ENCODE assay signal across 1 cellular context in the genomic region with DNA sequence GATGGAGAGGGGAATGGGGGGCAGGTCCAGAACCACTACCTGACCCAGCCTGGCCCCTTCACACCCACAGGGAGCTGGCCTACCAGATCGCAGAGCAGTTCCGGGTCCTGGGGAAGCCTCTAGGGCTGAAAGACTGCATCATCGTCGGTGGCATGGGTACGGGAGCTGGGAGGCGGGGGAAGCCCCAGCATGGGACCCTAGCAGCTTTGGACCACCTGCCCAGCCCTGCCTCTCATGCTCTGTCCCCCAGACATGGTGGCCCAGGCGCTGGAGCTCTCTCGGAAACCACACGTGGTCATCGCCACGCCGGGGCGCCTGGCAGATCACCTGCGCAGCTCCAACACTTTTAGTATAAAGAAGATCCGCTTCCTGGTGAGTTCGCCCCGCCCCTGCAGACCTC.
TF ChIP-seq lines count a peak whose summit lies in the region.

No MANE protein-coding gene starts in this region.

TF ChIP-seq in WTC11, 78 proteins besides CTCF, POLR2A, EP300 and RAD21 (continued from another document):
- TF ChIP-seq, protein P1, sequence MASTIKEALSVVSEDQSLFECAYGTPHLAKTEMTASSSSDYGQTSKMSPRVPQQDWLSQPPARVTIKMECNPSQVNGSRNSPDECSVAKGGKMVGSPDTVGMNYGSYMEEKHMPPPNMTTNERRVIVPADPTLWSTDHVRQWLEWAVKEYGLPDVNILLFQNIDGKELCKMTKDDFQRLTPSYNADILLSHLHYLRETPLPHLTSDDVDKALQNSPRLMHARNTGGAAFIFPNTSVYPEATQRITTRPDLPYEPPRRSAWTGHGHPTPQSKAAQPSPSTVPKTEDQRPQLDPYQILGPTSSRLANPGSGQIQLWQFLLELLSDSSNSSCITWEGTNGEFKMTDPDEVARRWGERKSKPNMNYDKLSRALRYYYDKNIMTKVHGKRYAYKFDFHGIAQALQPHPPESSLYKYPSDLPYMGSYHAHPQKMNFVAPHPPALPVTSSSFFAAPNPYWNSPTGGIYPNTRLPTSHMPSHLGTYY (CRISPR knock-in tag; IDR thresholded peaks at IDR 0.05), result no peak
- TF ChIP-seq, protein P2, sequence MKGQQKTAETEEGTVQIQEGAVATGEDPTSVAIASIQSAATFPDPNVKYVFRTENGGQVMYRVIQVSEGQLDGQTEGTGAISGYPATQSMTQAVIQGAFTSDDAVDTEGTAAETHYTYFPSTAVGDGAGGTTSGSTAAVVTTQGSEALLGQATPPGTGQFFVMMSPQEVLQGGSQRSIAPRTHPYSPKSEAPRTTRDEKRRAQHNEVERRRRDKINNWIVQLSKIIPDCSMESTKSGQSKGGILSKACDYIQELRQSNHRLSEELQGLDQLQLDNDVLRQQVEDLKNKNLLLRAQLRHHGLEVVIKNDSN (CRISPR knock-in tag; IDR thresholded peaks at IDR 0.05), result no peak
- TF ChIP-seq, protein P3, sequence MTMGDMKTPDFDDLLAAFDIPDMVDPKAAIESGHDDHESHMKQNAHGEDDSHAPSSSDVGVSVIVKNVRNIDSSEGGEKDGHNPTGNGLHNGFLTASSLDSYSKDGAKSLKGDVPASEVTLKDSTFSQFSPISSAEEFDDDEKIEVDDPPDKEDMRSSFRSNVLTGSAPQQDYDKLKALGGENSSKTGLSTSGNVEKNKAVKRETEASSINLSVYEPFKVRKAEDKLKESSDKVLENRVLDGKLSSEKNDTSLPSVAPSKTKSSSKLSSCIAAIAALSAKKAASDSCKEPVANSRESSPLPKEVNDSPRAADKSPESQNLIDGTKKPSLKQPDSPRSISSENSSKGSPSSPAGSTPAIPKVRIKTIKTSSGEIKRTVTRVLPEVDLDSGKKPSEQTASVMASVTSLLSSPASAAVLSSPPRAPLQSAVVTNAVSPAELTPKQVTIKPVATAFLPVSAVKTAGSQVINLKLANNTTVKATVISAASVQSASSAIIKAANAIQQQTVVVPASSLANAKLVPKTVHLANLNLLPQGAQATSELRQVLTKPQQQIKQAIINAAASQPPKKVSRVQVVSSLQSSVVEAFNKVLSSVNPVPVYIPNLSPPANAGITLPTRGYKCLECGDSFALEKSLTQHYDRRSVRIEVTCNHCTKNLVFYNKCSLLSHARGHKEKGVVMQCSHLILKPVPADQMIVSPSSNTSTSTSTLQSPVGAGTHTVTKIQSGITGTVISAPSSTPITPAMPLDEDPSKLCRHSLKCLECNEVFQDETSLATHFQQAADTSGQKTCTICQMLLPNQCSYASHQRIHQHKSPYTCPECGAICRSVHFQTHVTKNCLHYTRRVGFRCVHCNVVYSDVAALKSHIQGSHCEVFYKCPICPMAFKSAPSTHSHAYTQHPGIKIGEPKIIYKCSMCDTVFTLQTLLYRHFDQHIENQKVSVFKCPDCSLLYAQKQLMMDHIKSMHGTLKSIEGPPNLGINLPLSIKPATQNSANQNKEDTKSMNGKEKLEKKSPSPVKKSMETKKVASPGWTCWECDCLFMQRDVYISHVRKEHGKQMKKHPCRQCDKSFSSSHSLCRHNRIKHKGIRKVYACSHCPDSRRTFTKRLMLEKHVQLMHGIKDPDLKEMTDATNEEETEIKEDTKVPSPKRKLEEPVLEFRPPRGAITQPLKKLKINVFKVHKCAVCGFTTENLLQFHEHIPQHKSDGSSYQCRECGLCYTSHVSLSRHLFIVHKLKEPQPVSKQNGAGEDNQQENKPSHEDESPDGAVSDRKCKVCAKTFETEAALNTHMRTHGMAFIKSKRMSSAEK (CRISPR knock-in tag; IDR thresholded peaks at IDR 0.05; ENCODE audit: borderline replicate concordance), result no peak
- TF ChIP-seq ZBTB21 (CRISPR knock-in tag; IDR thresholded peaks at IDR 0.05; ENCODE audit: borderline replicate concordance), result no peak
- TF ChIP-seq CREM (CRISPR knock-in tag; IDR thresholded peaks at IDR 0.05), result no peak
- no peak for TF ChIP-seq USF2 (CRISPR knock-in tag; IDR thresholded peaks at IDR 0.05)
- TF ChIP-seq ZNF671 (CRISPR knock-in tag; IDR thresholded peaks at IDR 0.05), result no peak
- TF ChIP-seq EMX1 (CRISPR knock-in tag; IDR thresholded peaks at IDR 0.05), result no peak
- TF ChIP-seq, protein P4, sequence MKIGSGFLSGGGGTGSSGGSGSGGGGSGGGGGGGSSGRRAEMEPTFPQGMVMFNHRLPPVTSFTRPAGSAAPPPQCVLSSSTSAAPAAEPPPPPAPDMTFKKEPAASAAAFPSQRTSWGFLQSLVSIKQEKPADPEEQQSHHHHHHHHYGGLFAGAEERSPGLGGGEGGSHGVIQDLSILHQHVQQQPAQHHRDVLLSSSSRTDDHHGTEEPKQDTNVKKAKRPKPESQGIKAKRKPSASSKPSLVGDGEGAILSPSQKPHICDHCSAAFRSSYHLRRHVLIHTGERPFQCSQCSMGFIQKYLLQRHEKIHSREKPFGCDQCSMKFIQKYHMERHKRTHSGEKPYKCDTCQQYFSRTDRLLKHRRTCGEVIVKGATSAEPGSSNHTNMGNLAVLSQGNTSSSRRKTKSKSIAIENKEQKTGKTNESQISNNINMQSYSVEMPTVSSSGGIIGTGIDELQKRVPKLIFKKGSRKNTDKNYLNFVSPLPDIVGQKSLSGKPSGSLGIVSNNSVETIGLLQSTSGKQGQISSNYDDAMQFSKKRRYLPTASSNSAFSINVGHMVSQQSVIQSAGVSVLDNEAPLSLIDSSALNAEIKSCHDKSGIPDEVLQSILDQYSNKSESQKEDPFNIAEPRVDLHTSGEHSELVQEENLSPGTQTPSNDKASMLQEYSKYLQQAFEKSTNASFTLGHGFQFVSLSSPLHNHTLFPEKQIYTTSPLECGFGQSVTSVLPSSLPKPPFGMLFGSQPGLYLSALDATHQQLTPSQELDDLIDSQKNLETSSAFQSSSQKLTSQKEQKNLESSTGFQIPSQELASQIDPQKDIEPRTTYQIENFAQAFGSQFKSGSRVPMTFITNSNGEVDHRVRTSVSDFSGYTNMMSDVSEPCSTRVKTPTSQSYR (CRISPR knock-in tag; IDR thresholded peaks at IDR 0.05), result no peak
- TF ChIP-seq, protein P5, sequence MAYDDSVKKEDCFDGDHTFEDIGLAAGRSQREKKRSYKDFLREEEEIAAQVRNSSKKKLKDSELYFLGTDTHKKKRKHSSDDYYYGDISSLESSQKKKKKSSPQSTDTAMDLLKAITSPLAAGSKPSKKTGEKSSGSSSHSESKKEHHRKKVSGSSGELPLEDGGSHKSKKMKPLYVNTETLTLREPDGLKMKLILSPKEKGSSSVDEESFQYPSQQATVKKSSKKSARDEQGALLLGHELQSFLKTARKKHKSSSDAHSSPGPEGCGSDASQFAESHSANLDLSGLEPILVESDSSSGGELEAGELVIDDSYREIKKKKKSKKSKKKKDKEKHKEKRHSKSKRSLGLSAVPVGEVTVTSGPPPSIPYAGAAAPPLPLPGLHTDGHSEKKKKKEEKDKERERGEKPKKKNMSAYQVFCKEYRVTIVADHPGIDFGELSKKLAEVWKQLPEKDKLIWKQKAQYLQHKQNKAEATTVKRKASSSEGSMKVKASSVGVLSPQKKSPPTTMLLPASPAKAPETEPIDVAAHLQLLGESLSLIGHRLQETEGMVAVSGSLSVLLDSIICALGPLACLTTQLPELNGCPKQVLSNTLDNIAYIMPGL (CRISPR knock-in tag; IDR thresholded peaks at IDR 0.05), result no peak
- TF ChIP-seq FOXJ3 (CRISPR knock-in tag; IDR thresholded peaks at IDR 0.05; ENCODE audit: borderline replicate concordance), result no peak
- TF ChIP-seq ZBTB43 (CRISPR knock-in tag; IDR thresholded peaks at IDR 0.05), result no peak
- no peak for TF ChIP-seq ZNF232 (CRISPR knock-in tag; IDR thresholded peaks at IDR 0.05)
- TF ChIP-seq, protein P6, sequence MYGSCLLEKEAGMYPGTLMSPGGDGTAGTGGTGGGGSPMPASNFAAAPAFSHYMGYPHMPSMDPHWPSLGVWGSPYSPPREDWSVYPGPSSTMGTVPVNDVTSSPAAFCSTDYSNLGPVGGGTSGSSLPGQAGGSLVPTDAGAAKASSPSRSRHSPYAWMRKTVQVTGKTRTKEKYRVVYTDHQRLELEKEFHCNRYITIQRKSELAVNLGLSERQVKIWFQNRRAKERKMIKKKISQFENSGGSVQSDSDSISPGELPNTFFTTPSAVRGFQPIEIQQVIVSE (CRISPR knock-in tag; IDR thresholded peaks at IDR 0.05; ENCODE audit: borderline replicate concordance), result no peak
